Comparison of ENCODE assay signal across 9 cellular contexts in genomic region chr1:52633291-52633754, GRCh38. TPM values are rescaled to one million over a fixed set of nuclear protein-coding genes. Genes with fewer than 3 reads are reported as not detected.
DNase-seq lines count a peak whose midpoint lies in the region; ATAC-seq and TF ChIP-seq lines count a peak whose summit lies in the region.
"Had no signal": no experiment of that assay in that cellular context is flagged by ENCODE, and none has a peak within 500 bp of the region (broad histone marks: within the 10 kb centered on the region; RNA-seq: fewer than 3 reads in every experiment).

No MANE protein-coding gene starts in this region.

- H3K27me3 Mint-ChIP-seq in endodermal cell (ENCODE audit: insufficient read depth) (peaks cover 60% of the 10 kb centered on the region), osteocyte (ENCODE audit: unreplicated experiment) (peaks cover 29% of the 10 kb centered on the region)

- H4K20me1 ChIP-seq in GM23248 (ENCODE audit: insufficient read depth) = no peaks in the 10 kb centered on the region

- H3K79me2 ChIP-seq in GM23248 (ENCODE audit: insufficient read depth) = no peaks in the 10 kb centered on the region

- TF ChIP-seq CTCF in endodermal cell (conservative IDR thresholded peaks at IDR 0.05) = no peak
- no peak for TF ChIP-seq CTCF in osteocyte (IDR thresholded peaks at IDR 0.05)

- H3K9me2 ChIP-seq in GM23248 (ENCODE audit: insufficient read depth) = no peaks in the 10 kb centered on the region

- H3K27me3 ChIP-seq in GM23248 (replicated peaks; ENCODE audit: insufficient read depth) = peaks cover 27% of the 10 kb centered on the region
- H3K27me3 ChIP-seq in endodermal cell (ENCODE audit: control insufficient read depth, insufficient read depth, low read length, poor library complexity, severe bottlenecking) = peaks cover 36% of the 10 kb centered on the region
- H3K27me3 ChIP-seq in aorta (ENCODE audit: control insufficient read depth in 1 of 2, insufficient read depth in 2 of 2, low read length in 1 of 2) = no peaks in the 10 kb centered on the region

- peak overlapping the region; percentile 27 for H2AFZ ChIP-seq in GM23248

- no peak for ATAC-seq in GM18861 (IDR thresholded peaks at IDR 0.05; ENCODE audit: unreplicated experiment)
- ATAC-seq in aorta (ENCODE audit: low FRiP score) = no peak

- H3K4me2 ChIP-seq in GM23248 (ENCODE audit: unreplicated experiment) = peak overlapping the region; percentile 20

- no peaks in the 10 kb centered on the region for H3K4me1 ChIP-seq in GM23248 (ENCODE audit: insufficient read depth)
- H3K4me1 ChIP-seq in endodermal cell (ENCODE audit: control insufficient read depth, insufficient read depth, low read length) = peaks cover under 1% of the 10 kb centered on the region
- H3K4me1 ChIP-seq in aorta (ENCODE audit: control insufficient read depth in 1 of 2, insufficient read depth in 2 of 2, low read length in 2 of 2) = no peaks in the 10 kb centered on the region

- intact Hi-C loops in head of caudate nucleus (cut with DNase I) = no loop called here
- intact Hi-C loops in aorta (cut with DNase I) = no loop called here

- H3K4me1 Mint-ChIP-seq in endodermal cell (peaks cover 36% of the 10 kb centered on the region), osteocyte (ENCODE audit: unreplicated experiment) (peaks cover 12% of the 10 kb centered on the region)

- H3K4me3 Mint-ChIP-seq in endodermal cell = peak overlapping the region; percentile 58
- peak overlapping the region; percentile 68 for H3K4me3 Mint-ChIP-seq in osteocyte (ENCODE audit: unreplicated experiment)

- H3K4me3 ChIP-seq in GM23248 (peak overlapping the region; percentile 21), endodermal cell (ENCODE audit: low read length) (no peak overlapping the region), aorta (ENCODE audit: low read length in 2 of 2) (peak overlapping the region in 1 of 2 donors; percentile 15)

- H3K36me3 ChIP-seq in GM23248 (ENCODE audit: low read depth) = no peaks in the 10 kb centered on the region
- H3K36me3 ChIP-seq in endodermal cell (ENCODE audit: control insufficient read depth, insufficient read depth, low read length) = no peaks in the 10 kb centered on the region
- H3K36me3 ChIP-seq in aorta (ENCODE audit: control insufficient read depth in 1 of 2, insufficient read depth in 2 of 2, low read length in 1 of 2) = no peaks in the 10 kb centered on the region

- H3K9ac ChIP-seq in GM23248 (no peak overlapping the region), endodermal cell (ENCODE audit: extremely low read depth, low read length, poor library complexity, severe bottlenecking) (no peak overlapping the region)

- H3K27ac ChIP-seq in GM23248 (no peak overlapping the region), endodermal cell (ENCODE audit: low read depth, low read length) (no peak overlapping the region), aorta (ENCODE audit: low read depth in 1 of 2, low read length in 2 of 2) (no peak overlapping the region)

- no peaks in the 10 kb centered on the region for H3F3A ChIP-seq in GM23248 (ENCODE audit: insufficient read depth)

- H3K27ac Mint-ChIP-seq in endodermal cell = peak overlapping the region; percentile 71
- H3K27ac Mint-ChIP-seq in osteocyte (ENCODE audit: unreplicated experiment) = no peak overlapping the region

- WGBS in GM23248 (ENCODE audit: low coverage in 1 of 2, low lambda C conversion rate in 2 of 2, missing lambda C conversion rate in 2 of 2), 2 experiments = 2% methylated on average over 23 to 35 of the region's 52 CpGs
- WGBS in endodermal cell (ENCODE audit: insufficient coverage in 1 of 2, insufficient read length in 1 of 2), 2 experiments = 13 to 21% methylated on average over 43 to 52 of the region's 52 CpGs
- 5 to 7% methylated on average over 31 to 52 of the region's 52 CpGs for WGBS in aorta, 2 donors

- DNase-seq in GM23248 (peak; percentile 30), endodermal cell (peak; percentile 85), osteocyte (ENCODE audit: extremely low spot score, unreplicated experiment) (no peak), hepatic stellate cell (ENCODE audit: low spot score) (no peak), head of caudate nucleus (no peak), aorta (no peak)
- peak; percentile 12 to 17 for DNase-seq in activated CD4-positive, alpha-beta T cell treated with anti-CD3 and anti-CD28 coated beads, Interleukin-2, amount 50 U/mL, for 4 hours

- in situ Hi-C loops in GM23248 (cut with MboI) = no loop called here

- H3K9me3 Mint-ChIP-seq in endodermal cell = no peaks in the 10 kb centered on the region
- no peaks in the 10 kb centered on the region for H3K9me3 Mint-ChIP-seq in osteocyte (ENCODE audit: unreplicated experiment)

- H3K9me3 ChIP-seq in GM23248 (ENCODE audit: low read depth) (no peaks in the 10 kb centered on the region), endodermal cell (ENCODE audit: control insufficient read depth, low read length) (no peaks in the 10 kb centered on the region), aorta (ENCODE audit: control insufficient read depth, low read length) (no peaks in the 10 kb centered on the region)

- H3K36me3 Mint-ChIP-seq in endodermal cell (ENCODE audit: low read depth) = no peaks in the 10 kb centered on the region
- peaks cover 1% of the 10 kb centered on the region for H3K36me3 Mint-ChIP-seq in osteocyte (ENCODE audit: unreplicated experiment)

RNA-seq across cellular contexts. Expression of gene SHISAL2A, which starts 0.4 kb away (rescaled TPM):
- not detected in 2 replicates for total RNA-seq in GM23248 (2014; rRNA removed; shearing (Covaris generic))
- polyA plus RNA-seq in GM23248 (2016; fragmentation: Nextera tagmentation; extraction: Ambion mirVana) (not detected in 2 replicates), aorta (under 1 TPM in 1 of 2 donors, not detected in 1; 0.23 TPM)
- total RNA-seq in endodermal cell (1 to 10 TPM; 1.5 to 5.3 TPM), osteocyte (not detected in 2 replicates), aorta (under 1 TPM; 0.88 to 0.96 TPM)
- polyA plus RNA-seq in endodermal cell (2013, experiment 1 of 2) = 1.1 TPM
- 1.4 TPM for polyA plus RNA-seq in endodermal cell (2013, experiment 2 of 2)
- total RNA-seq: RPMI7951 had no signal

RNA-seq across cellular contexts. Expression of gene GPX7, which starts 31.2 kb away (rescaled TPM):
- 38.7 and 44.7 TPM in 2 replicates for total RNA-seq in GM23248 (2014; rRNA removed; shearing (Covaris generic))
- 36.1 and 39.7 TPM in 2 replicates for polyA plus RNA-seq in GM23248 (2016; fragmentation: Nextera tagmentation; extraction: Ambion mirVana)
- total RNA-seq in endodermal cell = 10 to 100 TPM; 17.8 to 23.7 TPM
- polyA plus RNA-seq in endodermal cell (2013, experiment 1 of 2) = 49.4 TPM
- 45.7 TPM for polyA plus RNA-seq in endodermal cell (2013, experiment 2 of 2)
- 36.1 and 37.7 TPM in 2 replicates for total RNA-seq in osteocyte
- total RNA-seq in aorta = 10 to 100 TPM in 1 of 2 donors, 1 to 10 TPM in 1; 9.7 to 21.0 TPM
- 10 to 100 TPM; 11.1 to 21.4 TPM for polyA plus RNA-seq in aorta

Comparison
In these comparisons a context has a peak if more than half of its experiments do, and no peak if none do; other contexts are left out.
1. DNase-seq: peak in GM23248 (single experiment), activated CD4-positive, alpha-beta T cell treated with anti-CD3 and anti-CD28 coated beads, Interleukin-2, amount 50 U/mL, for 4 hours (2 of 2) and endodermal cell (single experiment); none in osteocyte (single experiment), hepatic stellate cell (single experiment), head of caudate nucleus (0 of 42) and aorta (0 of 2).